Comparison of ENCODE assay signal across 2 cellular contexts in the genomic region with DNA sequence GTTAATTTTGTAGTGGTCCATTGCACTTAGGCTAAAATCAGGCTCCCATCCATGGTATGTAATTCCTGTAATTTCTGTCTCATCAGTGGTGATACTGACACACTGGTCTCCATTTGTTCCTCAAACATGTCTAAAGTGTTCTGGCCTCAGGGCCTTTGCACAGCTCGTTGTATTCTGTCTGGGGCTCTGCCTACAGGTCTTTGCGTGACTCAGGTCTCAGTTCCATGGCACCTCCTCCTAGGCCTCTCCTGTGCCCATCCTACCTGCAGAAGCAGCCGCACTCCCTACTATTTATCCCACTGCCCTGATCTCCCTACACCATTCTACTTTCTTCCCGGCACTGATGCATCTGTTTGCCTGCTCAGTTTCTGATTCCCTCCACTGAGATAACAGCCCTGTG.
TF ChIP-seq lines count a peak whose summit lies in the region.

No MANE protein-coding gene starts in this region.

TF ChIP-seq in HEK293, 187 proteins besides CTCF, POLR2A, EP300 and RAD21 (continued from another document):
- peak; percentile 66 for TF ChIP-seq ZNF623 (tag by site-specific recombination; IDR thresholded peaks at IDR 0.05)

TF ChIP-seq in K562, 482 proteins besides CTCF, POLR2A, EP300 and RAD21 (continued from another document):
- no peak for TF ChIP-seq RERE (CRISPR knock-in tag; IDR thresholded peaks at IDR 0.05; ENCODE audit: borderline replicate concordance)
- no peak for TF ChIP-seq SRF (CRISPR knock-in tag; IDR thresholded peaks at IDR 0.05)
